1 cellular context compared by ENCODE assay signal in genomic region chr18:35240664-35241522, GRCh38.
TF ChIP-seq lines count a peak whose summit lies in the region.

Gene ZNF397, plus strand, starts transcription at chr18:35241034. Its CDS starts 1,437 bp downstream, at chr18:35242471.

TF ChIP-seq in GM12878, 131 proteins besides CTCF, POLR2A, EP300 and RAD21 (continued from another document and continues in another):
- TF ChIP-seq, protein P1, sequence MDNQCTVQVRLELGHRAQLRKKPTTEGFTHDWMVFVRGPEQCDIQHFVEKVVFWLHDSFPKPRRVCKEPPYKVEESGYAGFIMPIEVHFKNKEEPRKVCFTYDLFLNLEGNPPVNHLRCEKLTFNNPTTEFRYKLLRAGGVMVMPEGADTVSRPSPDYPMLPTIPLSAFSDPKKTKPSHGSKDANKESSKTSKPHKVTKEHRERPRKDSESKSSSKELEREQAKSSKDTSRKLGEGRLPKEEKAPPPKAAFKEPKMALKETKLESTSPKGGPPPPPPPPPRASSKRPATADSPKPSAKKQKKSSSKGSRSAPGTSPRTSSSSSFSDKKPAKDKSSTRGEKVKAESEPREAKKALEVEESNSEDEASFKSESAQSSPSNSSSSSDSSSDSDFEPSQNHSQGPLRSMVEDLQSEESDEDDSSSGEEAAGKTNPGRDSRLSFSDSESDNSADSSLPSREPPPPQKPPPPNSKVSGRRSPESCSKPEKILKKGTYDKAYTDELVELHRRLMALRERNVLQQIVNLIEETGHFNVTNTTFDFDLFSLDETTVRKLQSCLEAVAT (IDR thresholded peaks at IDR 0.05): peak; percentile 43
- TF ChIP-seq RUNX3 (IDR thresholded peaks at IDR 0.05; ENCODE audit: low read length) (peak; percentile 93), PAX5 (IDR thresholded peaks at IDR 0.05; ENCODE audit: borderline replicate concordance, low read depth, low read length) (peak; percentile 85), IKZF1 (conservative IDR thresholded peaks at IDR 0.05) (peak; percentile 99), DPF2 (IDR thresholded peaks at IDR 0.05) (peak; percentile 88), CEBPB (IDR thresholded peaks at IDR 0.05; ENCODE audit: borderline replicate concordance in 1 of 2, low read depth in 2 of 2, low read length in 2 of 2) (no peak), SMAD5 (IDR thresholded peaks at IDR 0.05; ENCODE audit: low read depth) (peak; percentile 79; the same call in 1 of the 2 replicates), NR2C1 (IDR thresholded peaks at IDR 0.05) (no peak), ZBTB40 (IDR thresholded peaks at IDR 0.05; ENCODE audit: borderline replicate concordance) (peak; percentile 87), NFXL1 (IDR thresholded peaks at IDR 0.05; ENCODE audit: borderline replicate concordance) (no peak), SIN3A (IDR thresholded peaks at IDR 0.05; ENCODE audit: low read depth, low read length) (peak; percentile 57; the same call in 1 of the 2 replicates), EED (IDR thresholded peaks at IDR 0.05; ENCODE audit: low read depth) (peak; percentile 78; the same call in 1 of the 2 replicates), ETV6 (conservative IDR thresholded peaks at IDR 0.05 in 1 of 2, IDR thresholded peaks at IDR 0.05 in 1 of 2; ENCODE audit: borderline replicate concordance in 1 of 2, low read depth in 1 of 2) (peak in 1 of 2 experiments; percentile 91; a peak in 2 of 4 replicates), MEF2A (IDR thresholded peaks at IDR 0.05; ENCODE audit: insufficient read depth, low read depth, low read length) (0 out of 2 replicates have a peak, but pooled peaks have one; percentile 2), SPI1 (IDR thresholded peaks at IDR 0.05; ENCODE audit: borderline replicate concordance, insufficient read depth, low read depth, low read length) (peak; percentile 58; the same call in 1 of the 2 replicates), POLR2AphosphoS2 (IDR thresholded peaks at IDR 0.05; ENCODE audit: low read depth, low read length) (0 out of 2 replicates have a peak, but pooled peaks have one; percentile 57), SP1 (IDR thresholded peaks at IDR 0.05; ENCODE audit: low read depth, low read length) (no peak), NFYA (IDR thresholded peaks at IDR 0.05; ENCODE audit: borderline replicate concordance, low read depth, low read length) (no peak; the same call in 1 of the 2 replicates), SUZ12 (IDR thresholded peaks at IDR 0.05; ENCODE audit: unreplicated experiment) (no peak), CHD1 (IDR thresholded peaks at IDR 0.05; ENCODE audit: low read depth, low read length) (no peak), HDAC6 (IDR thresholded peaks at IDR 0.05; ENCODE audit: unreplicated experiment) (peak; percentile 35), RELB (IDR thresholded peaks at IDR 0.05; ENCODE audit: low read depth) (peak; percentile 86), NR2F1 (conservative IDR thresholded peaks at IDR 0.05) (peak; percentile 95), ZNF24 (IDR thresholded peaks at IDR 0.05) (no peak), ZNF622 (IDR thresholded peaks at IDR 0.05) (no peak), MTA2 (IDR thresholded peaks at IDR 0.05; ENCODE audit: low read depth) (no peak), BCL11A (IDR thresholded peaks at IDR 0.05; ENCODE audit: low read depth, low read length) (0 out of 2 replicates have a peak, but pooled peaks have one; percentile 36), ZNF384 (IDR thresholded peaks at IDR 0.05; ENCODE audit: borderline replicate concordance, low read depth, low read length) (no peak), BRCA1 (IDR thresholded peaks at IDR 0.05; ENCODE audit: low read depth, low read length) (no peak), MYC (IDR thresholded peaks at IDR 0.05; ENCODE audit: insufficient read depth, insufficient read length, insufficient replicate concordance, low read length, severe bottlenecking) (no peak), GATAD2B (conservative IDR thresholded peaks at IDR 0.05; ENCODE audit: low read depth) (peak; percentile 96), NR2C2 (IDR thresholded peaks at IDR 0.05; ENCODE audit: borderline replicate concordance, control insufficient read depth, insufficient read length, low read depth) (no peak), NRF1 (conservative IDR thresholded peaks at IDR 0.05; ENCODE audit: low read depth, low read length) (no peak; the same call in 1 of the 2 replicates), E2F4 (IDR thresholded peaks at IDR 0.05; ENCODE audit: low read depth, low read length) (no peak), CHD4 (IDR thresholded peaks at IDR 0.05) (no peak), TAF1 (IDR thresholded peaks at IDR 0.05; ENCODE audit: borderline replicate concordance, low read depth, low read length) (peak; percentile 98), EZH2 (IDR thresholded peaks at IDR 0.05; ENCODE audit: borderline replicate concordance, control insufficient read depth, low read depth, low read length) (no peak), SMAD1 (IDR thresholded peaks at IDR 0.05; ENCODE audit: low read depth, partially characterized antibody) (no peak)
- TF ChIP-seq, protein P2, sequence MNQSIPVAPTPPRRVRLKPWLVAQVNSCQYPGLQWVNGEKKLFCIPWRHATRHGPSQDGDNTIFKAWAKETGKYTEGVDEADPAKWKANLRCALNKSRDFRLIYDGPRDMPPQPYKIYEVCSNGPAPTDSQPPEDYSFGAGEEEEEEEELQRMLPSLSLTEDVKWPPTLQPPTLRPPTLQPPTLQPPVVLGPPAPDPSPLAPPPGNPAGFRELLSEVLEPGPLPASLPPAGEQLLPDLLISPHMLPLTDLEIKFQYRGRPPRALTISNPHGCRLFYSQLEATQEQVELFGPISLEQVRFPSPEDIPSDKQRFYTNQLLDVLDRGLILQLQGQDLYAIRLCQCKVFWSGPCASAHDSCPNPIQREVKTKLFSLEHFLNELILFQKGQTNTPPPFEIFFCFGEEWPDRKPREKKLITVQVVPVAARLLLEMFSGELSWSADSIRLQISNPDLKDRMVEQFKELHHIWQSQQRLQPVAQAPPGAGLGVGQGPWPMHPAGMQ (IDR thresholded peaks at IDR 0.05; ENCODE audit: borderline replicate concordance): peak; percentile 77
- TF ChIP-seq, protein P3, sequence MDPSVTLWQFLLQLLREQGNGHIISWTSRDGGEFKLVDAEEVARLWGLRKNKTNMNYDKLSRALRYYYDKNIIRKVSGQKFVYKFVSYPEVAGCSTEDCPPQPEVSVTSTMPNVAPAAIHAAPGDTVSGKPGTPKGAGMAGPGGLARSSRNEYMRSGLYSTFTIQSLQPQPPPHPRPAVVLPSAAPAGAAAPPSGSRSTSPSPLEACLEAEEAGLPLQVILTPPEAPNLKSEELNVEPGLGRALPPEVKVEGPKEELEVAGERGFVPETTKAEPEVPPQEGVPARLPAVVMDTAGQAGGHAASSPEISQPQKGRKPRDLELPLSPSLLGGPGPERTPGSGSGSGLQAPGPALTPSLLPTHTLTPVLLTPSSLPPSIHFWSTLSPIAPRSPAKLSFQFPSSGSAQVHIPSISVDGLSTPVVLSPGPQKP (IDR thresholded peaks at IDR 0.05; ENCODE audit: low read depth, low read length): peak; percentile 90
- TF ChIP-seq, protein P4, sequence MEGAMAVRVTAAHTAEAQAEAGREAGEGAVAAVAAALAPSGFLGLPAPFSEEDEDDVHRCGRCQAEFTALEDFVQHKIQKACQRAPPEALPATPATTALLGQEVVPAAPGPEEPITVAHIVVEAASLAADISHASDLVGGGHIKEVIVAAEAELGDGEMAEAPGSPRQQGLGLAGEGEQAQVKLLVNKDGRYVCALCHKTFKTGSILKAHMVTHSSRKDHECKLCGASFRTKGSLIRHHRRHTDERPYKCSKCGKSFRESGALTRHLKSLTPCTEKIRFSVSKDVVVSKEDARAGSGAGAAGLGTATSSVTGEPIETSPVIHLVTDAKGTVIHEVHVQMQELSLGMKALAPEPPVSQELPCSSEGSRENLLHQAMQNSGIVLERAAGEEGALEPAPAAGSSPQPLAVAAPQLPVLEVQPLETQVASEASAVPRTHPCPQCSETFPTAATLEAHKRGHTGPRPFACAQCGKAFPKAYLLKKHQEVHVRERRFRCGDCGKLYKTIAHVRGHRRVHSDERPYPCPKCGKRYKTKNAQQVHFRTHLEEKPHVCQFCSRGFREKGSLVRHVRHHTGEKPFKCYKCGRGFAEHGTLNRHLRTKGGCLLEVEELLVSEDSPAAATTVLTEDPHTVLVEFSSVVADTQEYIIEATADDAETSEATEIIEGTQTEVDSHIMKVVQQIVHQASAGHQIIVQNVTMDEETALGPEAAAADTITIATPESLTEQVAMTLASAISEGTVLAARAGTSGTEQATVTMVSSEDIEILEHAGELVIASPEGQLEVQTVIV (IDR thresholded peaks at IDR 0.05; ENCODE audit: borderline replicate concordance, partially characterized antibody): peak; percentile 74
- TF ChIP-seq, protein P5, sequence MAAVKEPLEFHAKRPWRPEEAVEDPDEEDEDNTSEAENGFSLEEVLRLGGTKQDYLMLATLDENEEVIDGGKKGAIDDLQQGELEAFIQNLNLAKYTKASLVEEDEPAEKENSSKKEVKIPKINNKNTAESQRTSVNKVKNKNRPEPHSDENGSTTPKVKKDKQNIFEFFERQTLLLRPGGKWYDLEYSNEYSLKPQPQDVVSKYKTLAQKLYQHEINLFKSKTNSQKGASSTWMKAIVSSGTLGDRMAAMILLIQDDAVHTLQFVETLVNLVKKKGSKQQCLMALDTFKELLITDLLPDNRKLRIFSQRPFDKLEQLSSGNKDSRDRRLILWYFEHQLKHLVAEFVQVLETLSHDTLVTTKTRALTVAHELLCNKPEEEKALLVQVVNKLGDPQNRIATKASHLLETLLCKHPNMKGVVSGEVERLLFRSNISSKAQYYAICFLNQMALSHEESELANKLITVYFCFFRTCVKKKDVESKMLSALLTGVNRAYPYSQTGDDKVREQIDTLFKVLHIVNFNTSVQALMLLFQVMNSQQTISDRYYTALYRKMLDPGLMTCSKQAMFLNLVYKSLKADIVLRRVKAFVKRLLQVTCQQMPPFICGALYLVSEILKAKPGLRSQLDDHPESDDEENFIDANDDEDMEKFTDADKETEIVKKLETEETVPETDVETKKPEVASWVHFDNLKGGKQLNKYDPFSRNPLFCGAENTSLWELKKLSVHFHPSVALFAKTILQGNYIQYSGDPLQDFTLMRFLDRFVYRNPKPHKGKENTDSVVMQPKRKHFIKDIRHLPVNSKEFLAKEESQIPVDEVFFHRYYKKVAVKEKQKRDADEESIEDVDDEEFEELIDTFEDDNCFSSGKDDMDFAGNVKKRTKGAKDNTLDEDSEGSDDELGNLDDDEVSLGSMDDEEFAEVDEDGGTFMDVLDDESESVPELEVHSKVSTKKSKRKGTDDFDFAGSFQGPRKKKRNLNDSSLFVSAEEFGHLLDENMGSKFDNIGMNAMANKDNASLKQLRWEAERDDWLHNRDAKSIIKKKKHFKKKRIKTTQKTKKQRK (IDR thresholded peaks at IDR 0.05; ENCODE audit: low read depth, low read length): no peak
- TF ChIP-seq, protein P6, sequence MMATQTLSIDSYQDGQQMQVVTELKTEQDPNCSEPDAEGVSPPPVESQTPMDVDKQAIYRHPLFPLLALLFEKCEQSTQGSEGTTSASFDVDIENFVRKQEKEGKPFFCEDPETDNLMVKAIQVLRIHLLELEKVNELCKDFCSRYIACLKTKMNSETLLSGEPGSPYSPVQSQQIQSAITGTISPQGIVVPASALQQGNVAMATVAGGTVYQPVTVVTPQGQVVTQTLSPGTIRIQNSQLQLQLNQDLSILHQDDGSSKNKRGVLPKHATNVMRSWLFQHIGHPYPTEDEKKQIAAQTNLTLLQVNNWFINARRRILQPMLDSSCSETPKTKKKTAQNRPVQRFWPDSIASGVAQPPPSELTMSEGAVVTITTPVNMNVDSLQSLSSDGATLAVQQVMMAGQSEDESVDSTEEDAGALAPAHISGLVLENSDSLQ (IDR thresholded peaks at IDR 0.05): peak; percentile 48; the same call in 1 of the 2 replicates
